8 cellular contexts compared by ENCODE assay signal in the genomic region with DNA sequence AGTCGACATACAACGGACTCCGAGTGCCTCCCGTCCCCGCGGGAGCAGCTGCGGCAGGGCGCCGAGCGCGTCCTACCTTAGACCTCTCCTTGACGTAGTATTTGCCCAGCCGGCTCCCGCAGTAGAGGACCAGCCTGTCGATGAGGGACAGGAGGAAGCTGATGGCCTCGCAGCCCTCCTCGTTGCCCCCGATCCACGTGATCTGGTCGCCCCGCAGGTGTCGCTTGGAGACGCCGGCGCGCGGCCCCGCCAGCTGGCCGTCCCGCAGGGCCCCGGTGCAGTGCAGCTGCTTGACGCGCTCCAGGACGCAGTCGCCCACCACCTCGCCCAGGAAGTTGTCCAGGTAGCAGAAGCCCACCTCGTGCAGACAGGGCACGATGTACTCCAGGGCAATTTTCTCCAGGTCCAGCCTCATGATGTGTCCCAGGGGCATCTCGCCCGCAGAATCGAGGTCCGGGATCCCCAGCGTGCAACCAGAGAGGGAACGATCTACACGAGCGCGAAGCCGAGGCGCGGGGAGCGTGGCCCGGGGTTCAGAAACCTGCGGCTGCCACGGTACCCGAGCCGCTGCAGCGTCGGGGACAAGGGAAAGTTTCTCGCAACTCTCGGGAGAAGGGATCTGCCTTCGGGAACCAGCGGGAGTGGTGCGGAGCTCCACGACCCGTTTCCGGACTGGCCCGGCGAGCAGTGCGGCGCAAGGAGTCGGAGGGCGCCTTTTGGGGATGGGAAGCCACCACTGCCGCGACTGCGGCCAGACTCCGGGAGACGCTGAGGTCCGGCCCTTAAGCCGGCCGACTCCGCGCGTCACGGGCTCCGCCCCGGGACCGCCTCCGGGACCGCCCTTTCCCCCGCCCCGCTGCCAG. TPM values are rescaled to one million over a fixed set of nuclear protein-coding genes. Genes with fewer than 3 reads are reported as not detected.
DNase-seq lines count a peak whose midpoint lies in the region; ATAC-seq and TF ChIP-seq lines count a peak whose summit lies in the region.

A gene (minus strand): TSS at position 755 of the 863 bp plus-strand sequence. CDS start 322 bp downstream, at position 433.

- no peak within 1 kb of the TSS for H3K27ac ChIP-seq in neutrophil
- H3K27ac ChIP-seq in tibial nerve: peak within 1 kb of the TSS in 2 of 4 donors; percentile 53 to 74

- no peaks in the 10 kb centered on the region for H3K9me3 Mint-ChIP-seq in activated naive CD4-positive, alpha-beta T cell treated with anti-CD3 and anti-CD28 coated beads, Interleukin-2, amount 50 U/mL, for 24 hours

- no peaks in the 10 kb centered on the region for H3K36me3 ChIP-seq in neutrophil
- no peaks in the 10 kb centered on the region for H3K36me3 ChIP-seq in tibial nerve

- peak; percentile 73 to 81 for TF ChIP-seq POLR2A in tibial nerve (IDR thresholded peaks at IDR 0.05)

- H3K27ac Mint-ChIP-seq in activated naive CD4-positive, alpha-beta T cell treated with anti-CD3 and anti-CD28 coated beads, Interleukin-2, amount 50 U/mL, for 24 hours: no peak within 1 kb of the TSS

- no peaks in the 10 kb centered on the region for H3K36me3 Mint-ChIP-seq in activated naive CD4-positive, alpha-beta T cell treated with anti-CD3 and anti-CD28 coated beads, Interleukin-2, amount 50 U/mL, for 24 hours

- H3K9me3 ChIP-seq in neutrophil: no peaks in the 10 kb centered on the region
- H3K9me3 ChIP-seq in tibial nerve: no peaks in the 10 kb centered on the region

- H3K4me3 ChIP-seq in neutrophil (ENCODE audit: low read depth in 1 of 2, low read length in 1 of 2) (peak within 1 kb of the TSS; percentile 19 to 28), tibial nerve (peak within 1 kb of the TSS; percentile 45 to 67 (median 58))

- 1 to 6% methylated on average over 41 to 50 of the region's 91 CpGs for WGBS in tibial nerve, 2 donors

- TF ChIP-seq CTCF in neutrophil (IDR thresholded peaks at IDR 0.05): no peak
- TF ChIP-seq CTCF in tibial nerve (IDR thresholded peaks at IDR 0.05): no peak

- peaks cover 21% of the 10 kb centered on the region for H3K27me3 Mint-ChIP-seq in activated naive CD4-positive, alpha-beta T cell treated with anti-CD3 and anti-CD28 coated beads, Interleukin-2, amount 50 U/mL, for 24 hours

- peak in 1 of 2 donors; percentile 90 for TF ChIP-seq EP300 in tibial nerve (IDR thresholded peaks at IDR 0.05)

- peaks cover 8% of the 10 kb centered on the region in 2 experiments for H3K4me1 ChIP-seq in neutrophil (ENCODE audit: control insufficient read depth in 1 of 2, insufficient read depth in 1 of 2, low read depth in 1 of 2, low read length in 1 of 2)
- H3K4me1 ChIP-seq in tibial nerve: peaks cover 0 to 21% (median 2%) of the 10 kb centered on the region in 4 donors

- peaks cover 30% of the 10 kb centered on the region for H3K4me1 Mint-ChIP-seq in activated naive CD4-positive, alpha-beta T cell treated with anti-CD3 and anti-CD28 coated beads, Interleukin-2, amount 50 U/mL, for 24 hours

- peak; percentile 95 for DNase-seq in DMS 273 (lab: John Stamatoyannopoulos, UW; ENCODE audit: unreplicated experiment)
- DNase-seq in HT-29 (ENCODE audit: low spot score): peak; percentile 83
- DNase-seq in RPMI7951 (ENCODE audit: low read depth): peak; percentile 80
- DNase-seq in glomerular visceral epithelial cell (ENCODE audit: extremely low spot score): peak; percentile 72
- peak; percentile 58 to 68 for DNase-seq in tibial nerve (ENCODE audit: low spot score in 2 of 2)

- H3K4me3 Mint-ChIP-seq in activated naive CD4-positive, alpha-beta T cell treated with anti-CD3 and anti-CD28 coated beads, Interleukin-2, amount 50 U/mL, for 24 hours: peak within 1 kb of the TSS; percentile 83

- H3K27me3 ChIP-seq in neutrophil: peaks cover 94% of the 10 kb centered on the region
- H3K27me3 ChIP-seq in tibial nerve: peaks cover 0 to 45% of the 10 kb centered on the region in 2 donors

- peak; percentile 73 for ATAC-seq in GM19468 (IDR thresholded peaks at IDR 0.05; ENCODE audit: extremely low read depth, unreplicated experiment)

RNA-seq across cellular contexts. Expression of the gene that starts here (rescaled TPM):
- total RNA-seq in HT-29 (2014; rRNA removed; shearing (Covaris generic)): 5.0 and 6.8 TPM in 2 replicates
- 3.2 and 4.4 TPM in 2 replicates for total RNA-seq in RPMI7951 (2014; rRNA removed; shearing (Covaris generic))
- total RNA-seq in tibial nerve: 1 to 10 TPM; 6.9 to 9.2 (median 7.9) TPM
